In the genomic region with DNA sequence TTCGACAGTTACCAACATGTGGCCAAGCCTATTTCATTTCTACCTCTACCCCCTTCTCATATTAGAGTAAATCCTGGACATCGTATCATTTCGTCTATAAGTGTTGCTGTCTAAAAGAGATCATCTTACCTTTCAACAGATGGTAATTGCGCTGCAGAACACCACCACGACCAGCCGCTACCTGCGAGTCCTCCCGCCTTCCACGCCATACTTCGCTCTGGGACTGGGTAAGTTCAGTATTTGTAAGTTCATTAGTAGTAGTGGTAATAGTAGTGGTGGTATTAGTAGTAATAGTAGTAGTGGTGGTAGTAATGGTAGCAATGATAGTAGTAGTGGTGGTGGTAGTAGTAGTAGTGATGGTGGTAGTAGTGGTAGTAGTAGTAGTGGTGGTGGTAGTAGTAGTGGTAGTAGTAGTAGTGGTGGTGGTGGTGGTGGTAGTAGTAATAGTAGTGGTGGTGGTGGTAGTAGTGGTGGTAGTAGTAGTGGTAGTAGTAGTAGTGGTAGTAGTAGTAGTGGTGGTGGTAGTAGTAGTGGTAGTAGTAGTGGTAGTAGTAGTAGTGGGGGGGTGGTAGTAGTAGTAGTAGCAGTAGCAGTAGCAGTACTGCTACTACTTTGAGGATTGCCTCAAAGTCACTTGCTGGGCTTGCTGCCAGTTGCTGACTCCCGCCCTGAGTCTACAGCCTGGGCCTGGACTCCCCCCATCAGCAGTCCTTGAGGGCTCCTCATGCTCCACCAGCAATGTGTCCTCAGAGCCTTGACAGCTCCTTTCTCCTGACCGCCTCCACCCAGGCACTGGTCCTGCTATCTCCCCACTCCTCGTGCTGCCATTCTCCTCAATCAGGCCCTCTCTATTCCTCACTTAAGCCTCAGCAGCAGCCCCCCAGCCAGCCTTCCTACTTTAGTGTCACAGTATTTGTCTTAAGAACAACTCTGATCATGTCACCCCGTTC, we compare ENCODE assay signal across 10 cellular contexts. TPM values are rescaled to one million over a fixed set of nuclear protein-coding genes. Genes with fewer than 3 reads are reported as not detected.
DNase-seq lines count a peak whose midpoint lies in the region; ATAC-seq and FAIRE-seq lines count a peak whose summit lies in the region.
"Had no signal": no experiment of that assay in that cellular context is flagged by ENCODE, and none has a peak within 500 bp of the region (broad histone marks: within the 10 kb centered on the region; RNA-seq: fewer than 3 reads in every experiment).

No MANE protein-coding gene starts in this region.

- CTCF ChIA-PET in activated CD8-positive, alpha-beta T cell treated with anti-CD3 and anti-CD28 coated beads, Interleukin-2, amount 10 ng/mL, durations not matched to agents 7 days and 5 days (lab: Charles Lee): interaction anchor here (1.3 kb wide), 1 partner anchor 36 kb away, joined by 3 read pairs; no protein-coding TSS in a partner anchor

- peak; percentile 100 for FAIRE-seq in urothelium cell line (lab: Jason Lieb, UNC)

- POLR2A ChIA-PET in activated CD8-positive, alpha-beta T cell treated with anti-CD3 and anti-CD28 coated beads, Interleukin-2, amount 10 ng/mL, durations not matched to agents 7 days and 5 days (lab: Charles Lee): no interaction called here

- no peaks in the 10 kb centered on the region for H3K27me3 Mint-ChIP-seq in activated CD8-positive, alpha-beta T cell treated with anti-CD3 and anti-CD28 coated beads, Interleukin-2, amount 10 ng/mL, durations not matched to agents 7 days and 5 days (ENCODE audit: low read depth)

- intact Hi-C loops in left ventricle myocardium superior (cut with micrococcal nuclease): no loop called here

- no peaks in the 10 kb centered on the region for H3K9me3 Mint-ChIP-seq in activated CD8-positive, alpha-beta T cell treated with anti-CD3 and anti-CD28 coated beads, Interleukin-2, amount 10 ng/mL, durations not matched to agents 7 days and 5 days (ENCODE audit: insufficient read depth)

- peaks cover 3% of the 10 kb centered on the region for H3K4me1 Mint-ChIP-seq in activated CD8-positive, alpha-beta T cell treated with anti-CD3 and anti-CD28 coated beads, Interleukin-2, amount 10 ng/mL, durations not matched to agents 7 days and 5 days (ENCODE audit: low read depth)

- DNase-seq in stimulated activated CD4-positive, alpha-beta T cell treated with anti-CD3 and anti-CD28 coated beads, Interleukin-15, amount 100 ng/mL, for 24 hours: peak; percentile 43
- no peak for DNase-seq in stimulated activated CD4-positive, alpha-beta T cell treated with anti-CD3 and anti-CD28 coated beads, Interleukin-12 subunit alpha, Interleukin-12 subunit beta, amount 100 ng/mL, for 4 hours
- peak; percentile 58 for DNase-seq in activated CD8-positive, alpha-beta T cell treated with anti-CD3 and anti-CD28 coated beads, Interleukin-2, amount 10 ng/mL, durations not matched to agents 7 days and 5 days
- no peak for DNase-seq in left ventricle myocardium superior
- peak; percentile 75 for DNase-seq in urothelium cell line (ENCODE audit: low spot score)
- DNase-seq in NCI-H1436 treated with DMSO at 0.1 percent for 48 hours (lab: John Stamatoyannopoulos, UW): no peak
- no peak for DNase-seq in NCI-H2171 treated with DMSO at 0.1 percent for 48 hours (lab: John Stamatoyannopoulos, UW)
- DNase-seq: caudate nucleus, DMS53 had no signal

- H3K4me3 Mint-ChIP-seq in activated CD8-positive, alpha-beta T cell treated with anti-CD3 and anti-CD28 coated beads, Interleukin-2, amount 10 ng/mL, durations not matched to agents 7 days and 5 days: no peak overlapping the region

- H3K27ac Mint-ChIP-seq in activated CD8-positive, alpha-beta T cell treated with anti-CD3 and anti-CD28 coated beads, Interleukin-2, amount 10 ng/mL, durations not matched to agents 7 days and 5 days: peak overlapping the region; percentile 53

- peak; percentile 70 for ATAC-seq in activated CD8-positive, alpha-beta T cell treated with anti-CD3 and anti-CD28 coated beads, Interleukin-2, amount 10 ng/mL, durations not matched to agents 7 days and 5 days
- ATAC-seq in left ventricle myocardium superior: peak; percentile 41
- no peak for ATAC-seq in GM21360 (IDR thresholded peaks at IDR 0.05; ENCODE audit: unreplicated experiment)

- peaks cover 4% of the 10 kb centered on the region for H3K36me3 Mint-ChIP-seq in activated CD8-positive, alpha-beta T cell treated with anti-CD3 and anti-CD28 coated beads, Interleukin-2, amount 10 ng/mL, durations not matched to agents 7 days and 5 days (ENCODE audit: low read depth)

RNA-seq across cellular contexts. Expression of a gene that starts 45.3 kb away (rescaled TPM):
- under 1 TPM; 0.26 to 0.60 TPM for total RNA-seq in activated CD8-positive, alpha-beta T cell treated with anti-CD3 and anti-CD28 coated beads, Interleukin-2, amount 10 ng/mL, durations not matched to agents 7 days and 5 days
- total RNA-seq in left ventricle myocardium superior: 1.1 TPM

RNA-seq across cellular contexts. Expression of a gene that starts 52.6 kb away (rescaled TPM):
- 100 to 1,000 TPM in 1 of 2 experiments, 10 to 100 TPM in 1; 99.7 to 104 TPM for total RNA-seq in activated CD8-positive, alpha-beta T cell treated with anti-CD3 and anti-CD28 coated beads, Interleukin-2, amount 10 ng/mL, durations not matched to agents 7 days and 5 days
- total RNA-seq in left ventricle myocardium superior: 107 TPM

RNA-seq across cellular contexts. Expression of a gene that starts 54.2 kb away (rescaled TPM):
- total RNA-seq in activated CD8-positive, alpha-beta T cell treated with anti-CD3 and anti-CD28 coated beads, Interleukin-2, amount 10 ng/mL, durations not matched to agents 7 days and 5 days: 10 to 100 TPM; 72.5 to 78.6 TPM
- total RNA-seq in left ventricle myocardium superior: 7.5 TPM

RNA-seq across cellular contexts. Expression of a gene that starts 54.9 kb away (rescaled TPM):
- 10 to 100 TPM in 1 of 2 experiments, 1 to 10 TPM in 1; 9.7 to 10.1 TPM for total RNA-seq in activated CD8-positive, alpha-beta T cell treated with anti-CD3 and anti-CD28 coated beads, Interleukin-2, amount 10 ng/mL, durations not matched to agents 7 days and 5 days
- total RNA-seq in left ventricle myocardium superior: 6.9 TPM

Comparison
In these comparisons a context has a peak if more than half of its experiments do, and no peak if none do; other contexts are left out.
1. DNase-seq: peak in stimulated activated CD4-positive, alpha-beta T cell treated with anti-CD3 and anti-CD28 coated beads, Interleukin-15, amount 100 ng/mL, for 24 hours (single experiment), activated CD8-positive, alpha-beta T cell treated with anti-CD3 and anti-CD28 coated beads, Interleukin-2, amount 10 ng/mL, durations not matched to agents 7 days and 5 days (single experiment) and urothelium cell line (single experiment); none in stimulated activated CD4-positive, alpha-beta T cell treated with anti-CD3 and anti-CD28 coated beads, Interleukin-12 subunit alpha, Interleukin-12 subunit beta, amount 100 ng/mL, for 4 hours (single experiment), left ventricle myocardium superior (single experiment), NCI-H1436 treated with DMSO at 0.1 percent for 48 hours (single experiment) and NCI-H2171 treated with DMSO at 0.1 percent for 48 hours (single experiment).